ENCODE assay signal across 34 cellular contexts in genomic region chr9:92435263-92435662, GRCh38.
"Had no signal": no experiment of that assay in that cellular context is flagged by ENCODE, and none has a peak within 500 bp of the region (broad histone marks: within the 10 kb centered on the region; RNA-seq: fewer than 3 reads in every experiment).

No MANE protein-coding gene starts in this region.

- H3K9me3 ChIP-seq: MG63 had no signal

- H3K4me3 ChIP-seq: MG63 had no signal

- DNase-seq: Karpas-422, Kasumi-1, MG63, MM.1S, MV-4-11, NCI-H1048, NCI-H1092, NCI-H1092 treated with DMSO at 0.1 percent for 48 hours, NCI-H1105, NCI-H1105 treated with DMSO at 0.1 percent for 48 hours, NCI-H1417, NCI-H1417 treated with DMSO at 0.1 percent for 48 hours, NCI-H1436, NCI-H1436 treated with DMSO at 0.1 percent for 48 hours, NCI-H146, NCI-H1694, NCI-H1694 treated with DMSO at 0.1 percent for 48 hours, NCI-H187, NCI-H187 treated with DMSO at 0.1 percent for 48 hours, NCI-H1930, NCI-H2029, NCI-H2029 treated with DMSO at 0.1 percent for 48 hours, NCI-H2081, NCI-H2081 treated with DMSO at 0.1 percent for 48 hours, NCI-H2107, NCI-H2171, NCI-H2171 treated with DMSO at 0.1 percent for 48 hours, NCI-H2227 treated with DMSO at 0.1 percent for 48 hours, NCI-H226, NCI-H345, NCI-H446, NCI-H446 treated with DMSO at 0.1 percent for 48 hours, NCI-H510A, NCI-H510A treated with DMSO at 0.1 percent for 48 hours had no signal

- H3K36me3 ChIP-seq: MG63 had no signal
